ENCODE assay signal across 37 cellular contexts in the genomic region with DNA sequence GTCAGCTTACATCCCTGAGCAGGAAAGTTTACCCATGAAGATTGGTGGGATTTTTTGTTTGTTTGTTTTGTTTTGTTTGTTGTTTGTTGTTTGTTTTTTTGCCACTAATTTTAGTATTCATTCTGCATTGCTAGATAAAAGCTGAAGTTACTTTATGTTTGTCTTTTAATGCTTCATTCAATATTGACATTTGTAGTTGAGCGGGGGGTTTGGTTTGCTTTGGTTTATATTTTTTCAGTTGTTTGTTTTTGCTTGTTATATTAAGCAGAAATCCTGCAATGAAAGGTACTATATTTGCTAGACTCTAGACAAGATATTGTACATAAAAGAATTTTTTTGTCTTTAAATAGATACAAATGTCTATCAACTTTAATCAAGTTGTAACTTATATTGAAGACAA. TPM values are rescaled to one million over a fixed set of nuclear protein-coding genes. Genes with fewer than 3 reads are reported as not detected.
"Had no signal": no experiment of that assay in that cellular context is flagged by ENCODE, and none has a peak within 500 bp of the region (broad histone marks: within the 10 kb centered on the region; RNA-seq: fewer than 3 reads in every experiment).

No MANE protein-coding gene starts in this region.

- H3K27me3 ChIP-seq: MG63 had no signal

- H3K9me3 Mint-ChIP-seq: activated CD4-positive, alpha-beta T cell treated with anti-CD3 and anti-CD28 coated beads, Interleukin-2, amount 10 ng/mL, durations not matched to agents 24 days and 14 days; activated naive CD4-positive, alpha-beta T cell treated with anti-CD3 and anti-CD28 coated beads, Interleukin-2, amount 10 ng/mL, durations not matched to agents 7 days and 5 days; activated naive CD8-positive, alpha-beta T cell treated with anti-CD3 and anti-CD28 coated beads, Interleukin-2, amount 50 U/mL, for 24 hours; activated T-cell treated with anti-CD3 and anti-CD28 coated beads, Interleukin-2, amount 50 U/mL, for 4 hours; activated T-helper 1 cell treated with anti-CD3 and anti-CD28 coated beads, Interleukin-12 subunit alpha, Interleukin-12 subunit beta, Interleukin-2, Interleukin-4 antibody, amounts not matched to agents 30 ng/mL and 10 ng/mL and 1 ng/mL, durations not matched to agents 14 hours and 24 hours and 36 hours; T-cell had no signal

- H3K4me3 Mint-ChIP-seq: activated CD4-positive, alpha-beta T cell treated with anti-CD3 and anti-CD28 coated beads, Interleukin-2, amount 10 ng/mL, durations not matched to agents 24 days and 14 days; activated naive CD4-positive, alpha-beta T cell treated with anti-CD3 and anti-CD28 coated beads, Interleukin-2, amount 10 ng/mL, durations not matched to agents 7 days and 5 days; activated naive CD8-positive, alpha-beta T cell; activated naive CD8-positive, alpha-beta T cell treated with anti-CD3 and anti-CD28 coated beads, Interleukin-2, amount 50 U/mL, for 24 hours; activated T-cell treated with anti-CD3 and anti-CD28 coated beads, Interleukin-2, amount 50 U/mL, for 4 hours; activated T-helper 1 cell treated with anti-CD3 and anti-CD28 coated beads, Interleukin-12 subunit alpha, Interleukin-12 subunit beta, Interleukin-2, Interleukin-4 antibody, amounts not matched to agents 30 ng/mL and 10 ng/mL and 1 ng/mL, durations not matched to agents 14 hours and 24 hours and 36 hours; brain; T-cell; T-helper 17 cell had no signal

- H3K36me3 Mint-ChIP-seq: activated naive CD4-positive, alpha-beta T cell treated with anti-CD3 and anti-CD28 coated beads, Interleukin-2, amount 10 ng/mL, durations not matched to agents 7 days and 5 days; activated naive CD8-positive, alpha-beta T cell; T-cell had no signal

- H3K4me2 ChIP-seq: PC-9 had no signal

- H3K27me3 Mint-ChIP-seq: activated naive CD8-positive, alpha-beta T cell; activated naive CD8-positive, alpha-beta T cell treated with anti-CD3 and anti-CD28 coated beads, Interleukin-2, amount 50 U/mL, for 24 hours had no signal

- H3K4me3 ChIP-seq: MG63, PC-9 had no signal

- H3K36me3 ChIP-seq: WERI-Rb-1 had no signal

- H3K9me3 ChIP-seq: MG63 had no signal

- H3K4me1 Mint-ChIP-seq: activated naive CD4-positive, alpha-beta T cell treated with anti-CD3 and anti-CD28 coated beads, Interleukin-2, amount 10 ng/mL, durations not matched to agents 7 days and 5 days had no signal

- H2AFZ ChIP-seq: PC-9 had no signal

- H3K27ac Mint-ChIP-seq: activated CD4-positive, alpha-beta T cell treated with anti-CD3 and anti-CD28 coated beads, Interleukin-2, amount 10 ng/mL, durations not matched to agents 24 days and 14 days; activated naive CD8-positive, alpha-beta T cell; activated naive CD8-positive, alpha-beta T cell treated with anti-CD3 and anti-CD28 coated beads, Interleukin-2, amount 50 U/mL, for 24 hours; activated T-helper 1 cell treated with anti-CD3 and anti-CD28 coated beads, Interleukin-12 subunit alpha, Interleukin-12 subunit beta, Interleukin-2, Interleukin-4 antibody, amounts not matched to agents 30 ng/mL and 10 ng/mL and 1 ng/mL, durations not matched to agents 14 hours and 24 hours and 36 hours; brain; T-cell; T-helper 17 cell had no signal

- DNase-seq: activated CD4-positive, alpha-beta T cell treated with anti-CD3 and anti-CD28 coated beads, Interleukin-2, amount 10 ng/mL, durations not matched to agents 24 days and 14 days; activated CD4-positive, alpha-beta T cell treated with anti-CD3 and anti-CD28 coated beads, Interleukin-2, amount 50 U/mL, for 48 hours; activated CD8-positive, alpha-beta memory T cell treated with anti-CD3 and anti-CD28 coated beads, Interleukin-2, amount 50 U/mL, for 4 hours; activated gamma-delta T cell treated with Interleukin-2 at 50 U/mL for 16 hours; activated naive CD4-positive, alpha-beta T cell treated with anti-CD3 and anti-CD28 coated beads, Interleukin-2, amount 10 ng/mL, durations not matched to agents 7 days and 5 days; activated naive CD8-positive, alpha-beta T cell treated with anti-CD3 and anti-CD28 coated beads, Interleukin-2, amount 50 U/mL, for 24 hours; activated T-cell treated with anti-CD3 and anti-CD28 coated beads for 4 hours; activated T-cell treated with anti-CD3 and anti-CD28 coated beads, Interleukin-2, amount 50 U/mL, for 4 hours; anterior cingulate cortex; caudate nucleus; cerebellar nuclear complex; Karpas-422; KBM-7; MG63; NCI-H1048; NCI-H1105 treated with DMSO at 0.1 percent for 48 hours; NCI-H1436; NCI-H1694; NCI-H1930; NCI-H2081 treated with DMSO at 0.1 percent for 48 hours; NCI-H226; NCI-H446 treated with DMSO at 0.1 percent for 48 hours; NCI-H524; NCI-H748 treated with DMSO at 0.1 percent for 48 hours; NK-92 treated with Interleukin-12 subunit alpha and Interleukin-12 subunit beta, amount 100 ng/mL, for 24 hours; PC-9; SIG-M5; T-cell; T-helper 17 cell; WERI-Rb-1 had no signal

- H3K27ac ChIP-seq: PC-9, RWPE1, WERI-Rb-1 had no signal

- ATAC-seq: activated naive CD8-positive, alpha-beta T cell treated with anti-CD3 and anti-CD28 coated beads, Interleukin-2, amount 50 U/mL, for 24 hours; activated T-cell treated with anti-CD3 and anti-CD28 coated beads, Interleukin-2, amount 50 U/mL, for 4 hours; Right ventricle myocardium inferior; SK-N-SH treated with all-trans-retinoic acid at 6 μM for 48 hours; T-cell; T-helper 17 cell had no signal

RNA-seq across cellular contexts. Expression of gene CD9, which starts 37.6 kb away (rescaled TPM):
- total RNA-seq: OCI-LY7 had no signal
